Comparison of ENCODE assay signal across 11 cellular contexts in the genomic region with DNA sequence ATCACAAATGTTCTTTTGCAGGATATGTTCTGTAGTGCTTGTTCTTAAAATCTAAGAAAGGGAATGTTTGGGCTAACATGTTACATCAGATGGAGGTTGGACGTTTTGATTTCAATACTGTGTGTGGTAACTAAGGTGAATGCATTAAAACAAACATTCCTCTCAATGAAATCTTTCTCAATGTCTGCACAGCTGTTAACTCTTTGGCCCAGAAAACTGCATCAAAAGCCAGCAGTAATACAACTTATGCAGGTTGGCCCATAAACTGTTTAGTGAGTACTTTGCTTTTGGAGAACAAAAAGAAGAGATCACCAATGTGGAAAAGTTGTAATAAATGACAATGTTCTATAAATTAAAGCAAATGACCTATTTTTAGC. TPM values are rescaled to one million over a fixed set of nuclear protein-coding genes. Genes with fewer than 3 reads are reported as not detected.
DNase-seq lines count a peak whose midpoint lies in the region; ATAC-seq and TF ChIP-seq lines count a peak whose summit lies in the region.
"Had no signal": no experiment of that assay in that cellular context is flagged by ENCODE, and none has a peak within 500 bp of the region (broad histone marks: within the 10 kb centered on the region; RNA-seq: fewer than 3 reads in every experiment).

No MANE protein-coding gene starts in this region.

- no peak overlapping the region for H2AFZ ChIP-seq in SK-N-SH (ENCODE audit: low read depth)

- WGBS in SK-N-SH (ENCODE audit: low lambda C conversion rate), result 31% methylated on average over 1 of the region's 1 CpG

- H3K4me2 ChIP-seq in SK-N-SH, result peak overlapping the region; percentile 51
- H3K4me2 ChIP-seq: smooth muscle cell had no signal

- H3K79me2 ChIP-seq in SK-N-SH (ENCODE audit: insufficient read depth), result peaks cover 97% of the 10 kb centered on the region

- POLR2A ChIA-PET in SK-N-SH (lab: Yijun Ruan, JAX), result no interaction called here

- no peaks in the 10 kb centered on the region for H4K20me1 ChIP-seq in SK-N-SH (ENCODE audit: insufficient read depth)

- no peak for TF ChIP-seq RAD21 in SK-N-SH (IDR thresholded peaks at IDR 0.05; ENCODE audit: low read length)

- H3K9me3 ChIP-seq in SK-N-SH, result no peaks in the 10 kb centered on the region; the same call in 1 of the 2 replicates

- peak; percentile 59 for DNase-seq in LNCaP clone FGC (ENCODE audit: low read depth)
- DNase-seq in SK-N-SH, result no peak
- DNase-seq in fibroblast of peridontal ligament (ENCODE audit: extremely low read depth), result peak; percentile 88
- DNase-seq in skeletal muscle cell (ENCODE audit: low read depth), result peak; percentile 50
- no peak for DNase-seq in hypothalamus (lab: John Stamatoyannopoulos, UW)
- no peak for DNase-seq in kidney tubule cell (ENCODE audit: low spot score)
- DNase-seq: head of caudate nucleus, NCI-H1048 had no signal

- H3K4me3 ChIP-seq in LNCaP clone FGC (ENCODE audit: low read depth, low read length) (no peak overlapping the region), SK-N-SH (ENCODE audit: low read depth in 2 of 2, low read length in 1 of 2) (no peak overlapping the region), skeletal muscle cell (ENCODE audit: low read depth, low read length) (no peak overlapping the region)
- H3K4me3 ChIP-seq: smooth muscle cell had no signal

- TF ChIP-seq CTCF in LNCaP clone FGC (IDR thresholded peaks at IDR 0.05; ENCODE audit: control insufficient read depth, extremely low read depth, insufficient read depth) (no peak), SK-N-SH (IDR thresholded peaks at IDR 0.05) (no peak)

- TF ChIP-seq EP300 in SK-N-SH (IDR thresholded peaks at IDR 0.05; ENCODE audit: borderline replicate concordance in 1 of 2, low read depth in 1 of 2, low read length in 1 of 2), result no peak

- peak overlapping the region; percentile 8 to 96; a peak in 3 of 4 replicates for H3K27ac ChIP-seq in SK-N-SH (ENCODE audit: low read depth in 2 of 2, low read length in 1 of 2)
- H3K27ac ChIP-seq: HL-60 had no signal

- CTCF ChIA-PET in SK-N-SH (lab: Yijun Ruan, JAX), result interaction anchor here (0.8 kb wide), 1 partner anchor 17 kb away, joined by 3 read pairs; no protein-coding TSS in a partner anchor

- H3K36me3 ChIP-seq in SK-N-SH (replicated peaks in 1 of 2; ENCODE audit: control insufficient read depth in 1 of 2, insufficient read depth in 2 of 2, low read length in 1 of 2), result peaks cover 7 to 68% of the 10 kb centered on the region in 2 experiments

- H3K4me1 ChIP-seq in SK-N-SH (ENCODE audit: control insufficient read depth in 1 of 2, insufficient read depth in 2 of 2, low read depth in 1 of 2, low read length in 1 of 2), result peaks cover 12 to 45% of the 10 kb centered on the region in 2 experiments; a peak in 3 of 4 replicates

- no peak for ATAC-seq in GM19023 (IDR thresholded peaks at IDR 0.05; ENCODE audit: unreplicated experiment)

- H3K9ac ChIP-seq in SK-N-SH, result peak overlapping the region; percentile 65; the same call in 1 of the 2 replicates

- no peaks in the 10 kb centered on the region for H3K27me3 ChIP-seq in SK-N-SH (ENCODE audit: insufficient read depth)

- H3F3A ChIP-seq in SK-N-SH (replicated peaks; ENCODE audit: insufficient read depth), result peaks cover 61% of the 10 kb centered on the region

- no peaks in the 10 kb centered on the region for H3K9me2 ChIP-seq in SK-N-SH

TF ChIP-seq in SK-N-SH, 30 proteins besides CTCF, POLR2A, EP300 and RAD21:
- TF ChIP-seq, protein P1, sequence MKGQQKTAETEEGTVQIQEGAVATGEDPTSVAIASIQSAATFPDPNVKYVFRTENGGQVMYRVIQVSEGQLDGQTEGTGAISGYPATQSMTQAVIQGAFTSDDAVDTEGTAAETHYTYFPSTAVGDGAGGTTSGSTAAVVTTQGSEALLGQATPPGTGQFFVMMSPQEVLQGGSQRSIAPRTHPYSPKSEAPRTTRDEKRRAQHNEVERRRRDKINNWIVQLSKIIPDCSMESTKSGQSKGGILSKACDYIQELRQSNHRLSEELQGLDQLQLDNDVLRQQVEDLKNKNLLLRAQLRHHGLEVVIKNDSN (IDR thresholded peaks at IDR 0.05; ENCODE audit: borderline replicate concordance, low read depth), result no peak
- TF ChIP-seq, protein P2, sequence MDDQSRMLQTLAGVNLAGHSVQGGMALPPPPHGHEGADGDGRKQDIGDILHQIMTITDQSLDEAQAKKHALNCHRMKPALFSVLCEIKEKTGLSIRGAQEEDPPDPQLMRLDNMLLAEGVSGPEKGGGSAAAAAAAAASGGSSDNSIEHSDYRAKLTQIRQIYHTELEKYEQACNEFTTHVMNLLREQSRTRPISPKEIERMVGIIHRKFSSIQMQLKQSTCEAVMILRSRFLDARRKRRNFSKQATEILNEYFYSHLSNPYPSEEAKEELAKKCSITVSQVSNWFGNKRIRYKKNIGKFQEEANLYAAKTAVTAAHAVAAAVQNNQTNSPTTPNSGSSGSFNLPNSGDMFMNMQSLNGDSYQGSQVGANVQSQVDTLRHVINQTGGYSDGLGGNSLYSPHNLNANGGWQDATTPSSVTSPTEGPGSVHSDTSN (IDR thresholded peaks at IDR 0.05), result no peak
- TF ChIP-seq, protein P3, sequence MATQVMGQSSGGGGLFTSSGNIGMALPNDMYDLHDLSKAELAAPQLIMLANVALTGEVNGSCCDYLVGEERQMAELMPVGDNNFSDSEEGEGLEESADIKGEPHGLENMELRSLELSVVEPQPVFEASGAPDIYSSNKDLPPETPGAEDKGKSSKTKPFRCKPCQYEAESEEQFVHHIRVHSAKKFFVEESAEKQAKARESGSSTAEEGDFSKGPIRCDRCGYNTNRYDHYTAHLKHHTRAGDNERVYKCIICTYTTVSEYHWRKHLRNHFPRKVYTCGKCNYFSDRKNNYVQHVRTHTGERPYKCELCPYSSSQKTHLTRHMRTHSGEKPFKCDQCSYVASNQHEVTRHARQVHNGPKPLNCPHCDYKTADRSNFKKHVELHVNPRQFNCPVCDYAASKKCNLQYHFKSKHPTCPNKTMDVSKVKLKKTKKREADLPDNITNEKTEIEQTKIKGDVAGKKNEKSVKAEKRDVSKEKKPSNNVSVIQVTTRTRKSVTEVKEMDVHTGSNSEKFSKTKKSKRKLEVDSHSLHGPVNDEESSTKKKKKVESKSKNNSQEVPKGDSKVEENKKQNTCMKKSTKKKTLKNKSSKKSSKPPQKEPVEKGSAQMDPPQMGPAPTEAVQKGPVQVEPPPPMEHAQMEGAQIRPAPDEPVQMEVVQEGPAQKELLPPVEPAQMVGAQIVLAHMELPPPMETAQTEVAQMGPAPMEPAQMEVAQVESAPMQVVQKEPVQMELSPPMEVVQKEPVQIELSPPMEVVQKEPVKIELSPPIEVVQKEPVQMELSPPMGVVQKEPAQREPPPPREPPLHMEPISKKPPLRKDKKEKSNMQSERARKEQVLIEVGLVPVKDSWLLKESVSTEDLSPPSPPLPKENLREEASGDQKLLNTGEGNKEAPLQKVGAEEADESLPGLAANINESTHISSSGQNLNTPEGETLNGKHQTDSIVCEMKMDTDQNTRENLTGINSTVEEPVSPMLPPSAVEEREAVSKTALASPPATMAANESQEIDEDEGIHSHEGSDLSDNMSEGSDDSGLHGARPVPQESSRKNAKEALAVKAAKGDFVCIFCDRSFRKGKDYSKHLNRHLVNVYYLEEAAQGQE (IDR thresholded peaks at IDR 0.05; ENCODE audit: low read depth, low read length), result no peak
- no peak for TF ChIP-seq FOXJ3 (CRISPR knock-in tag; IDR thresholded peaks at IDR 0.05)
- no peak for TF ChIP-seq ELF1 (IDR thresholded peaks at IDR 0.05)
- TF ChIP-seq FOXM1 (IDR thresholded peaks at IDR 0.05; ENCODE audit: low read depth), result no peak
- no peak for TF ChIP-seq MXI1 (IDR thresholded peaks at IDR 0.05; ENCODE audit: low read depth, low read length)
- no peak for TF ChIP-seq YY1 (IDR thresholded peaks at IDR 0.05; ENCODE audit: low read depth)
- no peak for TF ChIP-seq TEAD4 (IDR thresholded peaks at IDR 0.05; ENCODE audit: borderline replicate concordance, insufficient read depth)
- TF ChIP-seq EZH2phosphoT487 (IDR thresholded peaks at IDR 0.05; ENCODE audit: borderline replicate concordance, low read depth), result no peak
- TF ChIP-seq SIN3A (IDR thresholded peaks at IDR 0.05; ENCODE audit: borderline replicate concordance, low read depth, low read length), result no peak
- TF ChIP-seq NRF1 (IDR thresholded peaks at IDR 0.05; ENCODE audit: low read depth, low read length), result no peak
- TF ChIP-seq TAF1 (IDR thresholded peaks at IDR 0.05; ENCODE audit: borderline replicate concordance, low read depth, low read length), result no peak
- TF ChIP-seq RCOR1 (IDR thresholded peaks at IDR 0.05; ENCODE audit: low read length), result no peak

RNA-seq across cellular contexts. Expression of a gene that starts 18.1 kb away (rescaled TPM):
- polyA plus RNA-seq in SK-N-SH (2012; rRNA removed), result 30.4 and 41.4 TPM in 2 replicates
- polyA plus RNA-seq in SK-N-SH (2012; cell fraction: cytosol; rRNA removed), result 44.8 and 45.9 TPM in 2 replicates
- 27.0 and 42.8 TPM in 2 replicates for polyA plus RNA-seq in SK-N-SH (2012; cell fraction: nucleus; rRNA removed)

Comparison
In these comparisons a context has a peak if more than half of its experiments do, and no peak if none do; other contexts are left out.
1. DNase-seq: peak in LNCaP clone FGC (single experiment), fibroblast of peridontal ligament (single experiment) and skeletal muscle cell (single experiment); none in SK-N-SH (single experiment), hypothalamus (0 of 51) and kidney tubule cell (single experiment).